In the genomic region with DNA sequence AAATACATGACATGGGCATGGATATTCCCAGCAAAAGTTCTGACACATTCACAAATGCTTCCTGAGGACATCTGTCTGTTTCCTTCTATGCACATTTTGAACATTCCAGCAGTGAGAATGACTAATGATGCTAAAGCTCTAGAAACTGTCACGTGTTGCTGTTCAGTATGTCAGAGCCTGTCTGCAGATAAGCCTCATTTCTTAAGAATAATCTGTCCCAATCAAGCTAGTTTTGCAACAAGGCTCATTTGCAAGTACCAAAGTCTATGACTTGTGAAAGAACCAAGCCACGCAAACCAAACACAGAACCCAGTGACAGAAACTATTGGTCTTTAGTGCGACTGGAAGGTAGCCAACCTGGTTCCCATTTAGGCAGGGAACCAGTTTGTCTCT, we compare ENCODE assay signal across 10 cellular contexts.
DNase-seq lines count a peak whose midpoint lies in the region; ATAC-seq and TF ChIP-seq lines count a peak whose summit lies in the region.
"Had no signal": no experiment of that assay in that cellular context is flagged by ENCODE, and none has a peak within 500 bp of the region (broad histone marks: within the 10 kb centered on the region; RNA-seq: fewer than 3 reads in every experiment).

No MANE protein-coding gene starts in this region.

- peaks cover 10% of the 10 kb centered on the region for H3K27me3 Mint-ChIP-seq in activated T-helper 1 cell treated with anti-CD3 and anti-CD28 coated beads, Interleukin-12 subunit alpha, Interleukin-12 subunit beta, Interleukin-2, Interleukin-4 antibody, amounts not matched to agents 30 ng/mL and 10 ng/mL and 1 ng/mL, durations not matched to agents 14 hours and 24 hours and 36 hours (ENCODE audit: insufficient read depth)
- no peaks in the 10 kb centered on the region for H3K27me3 Mint-ChIP-seq in activated T-helper 17 cell treated with anti-CD3 and anti-CD28 coated beads, Interleukin-2, amount 50 U/mL, for 72 hours

- H3K36me3 ChIP-seq in ACC112 (ENCODE audit: insufficient read depth, low read length), result no peaks in the 10 kb centered on the region
- H3K36me3 ChIP-seq in mesenchymal stem cell (ENCODE audit: control insufficient read depth in 1 of 2, insufficient read depth in 2 of 2, low read depth in 1 of 2, low read length in 2 of 2), result no peaks in the 10 kb centered on the region

- no peak for ATAC-seq in activated T-helper 17 cell treated with anti-CD3 and anti-CD28 coated beads, Interleukin-2, amount 50 U/mL, for 72 hours (replicated peaks)

- H3K4me1 Mint-ChIP-seq in activated T-helper 1 cell treated with anti-CD3 and anti-CD28 coated beads, Interleukin-12 subunit alpha, Interleukin-12 subunit beta, Interleukin-2, Interleukin-4 antibody, amounts not matched to agents 30 ng/mL and 10 ng/mL and 1 ng/mL, durations not matched to agents 14 hours and 24 hours and 36 hours (ENCODE audit: low read depth), result peaks cover 34% of the 10 kb centered on the region
- H3K4me1 Mint-ChIP-seq in activated T-helper 17 cell treated with anti-CD3 and anti-CD28 coated beads, Interleukin-2, amount 50 U/mL, for 72 hours, result peaks cover 12% of the 10 kb centered on the region

- peak overlapping the region; percentile 89 for H2AK5ac ChIP-seq in mesenchymal stem cell (ENCODE audit: low read length, severe bottlenecking)

- no peak overlapping the region for H3K4me2 ChIP-seq in mesenchymal stem cell (ENCODE audit: low read length, poor library complexity, severe bottlenecking)

- no peak overlapping the region for H3K23ac ChIP-seq in mesenchymal stem cell (ENCODE audit: low read length in 2 of 2)

- peak overlapping the region; percentile 46 for H3K4me3 ChIP-seq in ACC112 (ENCODE audit: low read depth, low read length)
- H3K4me3 ChIP-seq in mesenchymal stem cell (ENCODE audit: insufficient read depth in 1 of 2, low read depth in 1 of 2, low read length in 2 of 2), result no peak overlapping the region

- H4K91ac ChIP-seq in mesenchymal stem cell (ENCODE audit: low read length), result no peak overlapping the region

- H3K9ac ChIP-seq in mesenchymal stem cell (ENCODE audit: low read length), result peak overlapping the region; percentile 31

- no peak overlapping the region for H3K4ac ChIP-seq in mesenchymal stem cell (ENCODE audit: low read depth in 1 of 2, low read length in 2 of 2)

- no peak overlapping the region for H4K8ac ChIP-seq in mesenchymal stem cell (ENCODE audit: low read length)

- intact Hi-C loops in activated T-helper 1 cell treated with anti-CD3 and anti-CD28 coated beads, Interleukin-12 subunit alpha, Interleukin-12 subunit beta, Interleukin-2, Interleukin-4 antibody, amounts not matched to agents 30 ng/mL and 10 ng/mL and 1 ng/mL, durations not matched to agents 14 hours and 24 hours and 36 hours (cut with micrococcal nuclease), result no loop called here

- peak overlapping the region; percentile 54 to 83 for H2BK12ac ChIP-seq in mesenchymal stem cell (ENCODE audit: low read length in 2 of 2)

- WGBS in mesenchymal stem cell, result 15% methylated on average over 3 of the region's 3 CpGs

- no peak overlapping the region for H3K14ac ChIP-seq in mesenchymal stem cell (ENCODE audit: low read length in 2 of 2)

- H3K9me3 Mint-ChIP-seq in activated T-helper 1 cell treated with anti-CD3 and anti-CD28 coated beads, Interleukin-12 subunit alpha, Interleukin-12 subunit beta, Interleukin-2, Interleukin-4 antibody, amounts not matched to agents 30 ng/mL and 10 ng/mL and 1 ng/mL, durations not matched to agents 14 hours and 24 hours and 36 hours, result no peaks in the 10 kb centered on the region
- no peaks in the 10 kb centered on the region for H3K9me3 Mint-ChIP-seq in activated T-helper 17 cell treated with anti-CD3 and anti-CD28 coated beads, Interleukin-2, amount 50 U/mL, for 72 hours

- H2AFZ ChIP-seq in ACC112 (ENCODE audit: low read length, unreplicated experiment) (no peak overlapping the region), mesenchymal stem cell (ENCODE audit: low read depth, low read length) (no peak overlapping the region)

- H2BK5ac ChIP-seq in mesenchymal stem cell (ENCODE audit: low read depth, low read length, poor library complexity, severe bottlenecking), result no peak overlapping the region

- peaks cover 6% of the 10 kb centered on the region for H3K79me2 ChIP-seq in ACC112 (ENCODE audit: control insufficient read depth, insufficient read depth, low read length, unreplicated experiment)

- H3K27me3 ChIP-seq in ACC112 (ENCODE audit: insufficient read depth, low read length), result no peaks in the 10 kb centered on the region
- no peaks in the 10 kb centered on the region for H3K27me3 ChIP-seq in mesenchymal stem cell (ENCODE audit: control insufficient read depth in 1 of 2, insufficient read depth in 1 of 2, low read length in 2 of 2)

- H3K18ac ChIP-seq in mesenchymal stem cell (ENCODE audit: low read depth in 1 of 2, low read length in 2 of 2), result peak overlapping the region; percentile 34 to 72

- H3K4me1 ChIP-seq in ACC112 (ENCODE audit: control insufficient read depth, insufficient read depth, low read length, unreplicated experiment), result peaks cover 68% of the 10 kb centered on the region
- peaks cover 15% of the 10 kb centered on the region for H3K4me1 ChIP-seq in mesenchymal stem cell (ENCODE audit: control insufficient read depth, insufficient read depth, low read depth, low read length)

- H3K79me1 ChIP-seq in mesenchymal stem cell (replicated peaks; ENCODE audit: low read length, poor library complexity, severe bottlenecking), result peaks cover 9% of the 10 kb centered on the region

- no peak for TF ChIP-seq CTCF in GM13976 (IDR thresholded peaks at IDR 0.05; ENCODE audit: borderline replicate concordance, control extremely low read depth, extremely low read depth, insufficient read depth, missing control alignments)

- no peak overlapping the region for H3K27ac Mint-ChIP-seq in activated T-helper 1 cell treated with anti-CD3 and anti-CD28 coated beads, Interleukin-12 subunit alpha, Interleukin-12 subunit beta, Interleukin-2, Interleukin-4 antibody, amounts not matched to agents 30 ng/mL and 10 ng/mL and 1 ng/mL, durations not matched to agents 14 hours and 24 hours and 36 hours
- H3K27ac Mint-ChIP-seq in activated T-helper 17 cell treated with anti-CD3 and anti-CD28 coated beads, Interleukin-2, amount 50 U/mL, for 72 hours, result no peak overlapping the region

- H3K27ac ChIP-seq in ACC112 (ENCODE audit: low read depth, low read length), result peak overlapping the region; percentile 98
- peak overlapping the region; percentile 94 for H3K27ac ChIP-seq in mesenchymal stem cell (ENCODE audit: low read length, poor library complexity, severe bottlenecking)
- H3K27ac ChIP-seq: C4-2B had no signal

- in situ Hi-C loops in GM13976 (cut with MboI; ENCODE audit: low sequenced_read_pairs, unreplicated experiment), result no loop called here

- no peak overlapping the region for H3K4me3 Mint-ChIP-seq in activated T-helper 1 cell treated with anti-CD3 and anti-CD28 coated beads, Interleukin-12 subunit alpha, Interleukin-12 subunit beta, Interleukin-2, Interleukin-4 antibody, amounts not matched to agents 30 ng/mL and 10 ng/mL and 1 ng/mL, durations not matched to agents 14 hours and 24 hours and 36 hours
- no peak overlapping the region for H3K4me3 Mint-ChIP-seq in activated T-helper 17 cell treated with anti-CD3 and anti-CD28 coated beads, Interleukin-2, amount 50 U/mL, for 72 hours

- peaks cover 4% of the 10 kb centered on the region for H3K36me3 Mint-ChIP-seq in activated T-helper 1 cell treated with anti-CD3 and anti-CD28 coated beads, Interleukin-12 subunit alpha, Interleukin-12 subunit beta, Interleukin-2, Interleukin-4 antibody, amounts not matched to agents 30 ng/mL and 10 ng/mL and 1 ng/mL, durations not matched to agents 14 hours and 24 hours and 36 hours (ENCODE audit: low read depth)
- no peaks in the 10 kb centered on the region for H3K36me3 Mint-ChIP-seq in activated T-helper 17 cell treated with anti-CD3 and anti-CD28 coated beads, Interleukin-2, amount 50 U/mL, for 72 hours (ENCODE audit: low read depth)

- H2BK120ac ChIP-seq in mesenchymal stem cell (ENCODE audit: low read depth, low read length), result no peak overlapping the region

- no peak overlapping the region for H2BK15ac ChIP-seq in mesenchymal stem cell (ENCODE audit: low read depth, poor library complexity, severe bottlenecking)

- DNase-seq in M059J (ENCODE audit: low read depth) (peak; percentile 96), dedifferentiated amniotic fluid mesenchymal stem cell (ENCODE audit: extremely low spot score) (peak; percentile 87), mesenchymal stem cell (peak; percentile 96), NCI-H1694 treated with DMSO at 0.1 percent for 48 hours (lab: John Stamatoyannopoulos, UW) (no peak), GM13976 (ENCODE audit: low spot score) (no peak)
- no peak for DNase-seq in activated T-helper 1 cell treated with anti-CD3 and anti-CD28 coated beads, Interleukin-12 subunit alpha, Interleukin-12 subunit beta, Interleukin-2, Interleukin-4 antibody, amounts not matched to agents 30 ng/mL and 10 ng/mL and 1 ng/mL, durations not matched to agents 14 hours and 24 hours and 36 hours (ENCODE audit: low spot score)
- DNase-seq: stimulated activated CD4-positive, alpha-beta T cell treated with anti-CD3 and anti-CD28 coated beads, Interleukin-4, amount 100 ng/mL, for 24 hours had no signal

- H3K9me3 ChIP-seq in mesenchymal stem cell (ENCODE audit: control insufficient read depth, low read length), result no peaks in the 10 kb centered on the region

Comparison
In these comparisons a context has a peak if more than half of its experiments do, and no peak if none do; other contexts are left out.
1. DNase-seq: peak in M059J (single experiment), dedifferentiated amniotic fluid mesenchymal stem cell (single experiment) and mesenchymal stem cell (single experiment); none in NCI-H1694 treated with DMSO at 0.1 percent for 48 hours (single experiment), activated T-helper 1 cell treated with anti-CD3 and anti-CD28 coated beads, Interleukin-12 subunit alpha, Interleukin-12 subunit beta, Interleukin-2, Interleukin-4 antibody, amounts not matched to agents 30 ng/mL and 10 ng/mL and 1 ng/mL, durations not matched to agents 14 hours and 24 hours and 36 hours (single experiment) and GM13976 (single experiment).